Comparison of ENCODE assay signal across 17 cellular contexts in the genomic region with DNA sequence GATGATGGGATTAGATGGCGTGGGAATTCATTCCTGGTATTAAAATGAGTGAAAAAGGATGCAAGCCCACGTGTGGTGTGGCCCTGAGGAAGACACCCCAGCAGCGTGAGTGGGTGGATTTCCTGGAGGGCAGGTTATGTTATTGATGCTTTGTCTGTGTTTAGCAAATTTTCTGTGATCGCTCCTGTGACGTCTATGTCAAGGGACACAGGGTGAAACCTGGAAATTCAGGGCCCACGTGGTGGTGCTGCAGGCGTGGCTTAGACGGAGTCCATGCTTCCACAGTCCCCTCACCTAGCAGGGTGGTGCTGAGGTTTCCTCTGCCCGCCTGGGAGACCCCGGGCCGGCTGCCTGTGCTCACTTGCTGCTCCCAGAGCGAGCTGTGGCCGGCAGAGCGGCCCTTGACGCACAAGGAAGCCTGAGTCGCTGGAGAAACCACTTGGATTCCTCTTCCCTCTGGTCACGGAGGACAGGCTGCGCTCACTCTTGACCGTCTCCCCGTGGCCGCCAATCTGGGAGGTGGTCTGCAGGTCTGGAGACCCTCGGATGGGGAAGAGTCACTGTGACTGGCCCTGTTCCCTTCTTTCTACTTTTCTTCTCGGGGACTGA. TPM values are rescaled to one million over a fixed set of nuclear protein-coding genes. Genes with fewer than 3 reads are reported as not detected.
DNase-seq lines count a peak whose midpoint lies in the region; ATAC-seq, FAIRE-seq and TF ChIP-seq lines count a peak whose summit lies in the region.
"Had no signal": no experiment of that assay in that cellular context is flagged by ENCODE, and none has a peak within 500 bp of the region (broad histone marks: within the 10 kb centered on the region; RNA-seq: fewer than 3 reads in every experiment).

No MANE protein-coding gene starts in this region.

- no peak for TF ChIP-seq EP300 in tibial nerve (IDR thresholded peaks at IDR 0.05)

- H3K4me1 Mint-ChIP-seq in brain (peaks cover 51% of the 10 kb centered on the region), mesothelial cell of epicardium (peaks cover 46% of the 10 kb centered on the region)

- H3K36me3 Mint-ChIP-seq in brain (peaks cover 49% of the 10 kb centered on the region), mesothelial cell of epicardium (peaks cover 11% of the 10 kb centered on the region)
- H3K36me3 Mint-ChIP-seq: natural killer cell treated with Interleukin-12 subunit alpha and Interleukin-12 subunit beta and Interleukin-15 and Interleukin-18, amount 100 ng/mL, for 72 hours had no signal

- H3K27ac Mint-ChIP-seq in brain (peak overlapping the region in 4 of 5 experiments; percentile 61 to 96 (median 80)), mesothelial cell of epicardium (peak overlapping the region; percentile 79)
- H3K27ac Mint-ChIP-seq: natural killer cell treated with Interleukin-12 subunit alpha and Interleukin-12 subunit beta and Interleukin-15 and Interleukin-18, amount 100 ng/mL, for 72 hours had no signal

- H3K4me3 Mint-ChIP-seq in brain, result peak overlapping the region in 1 of 5 experiments; percentile 32
- no peak overlapping the region for H3K4me3 Mint-ChIP-seq in mesothelial cell of epicardium
- H3K4me3 Mint-ChIP-seq: H9; natural killer cell treated with Interleukin-12 subunit alpha and Interleukin-12 subunit beta and Interleukin-15 and Interleukin-18, amount 100 ng/mL, for 72 hours had no signal

- WGBS in heart right ventricle, 2 donors, result 83 to 89% methylated on average over 23 of the region's 23 CpGs
- WGBS in tibial nerve, 2 donors, result 84 to 92% methylated on average over 23 of the region's 23 CpGs

- TF ChIP-seq CTCF in heart right ventricle (IDR thresholded peaks at IDR 0.05) (no peak), brain (conservative IDR thresholded peaks at IDR 0.05) (no peak), mesothelial cell of epicardium (IDR thresholded peaks at IDR 0.05; ENCODE audit: unreplicated experiment) (no peak), tibial nerve (IDR thresholded peaks at IDR 0.05) (no peak)

- H3K36me3 ChIP-seq in heart right ventricle (peaks cover 0 to 35% (median 0%) of the 10 kb centered on the region in 9 donors), tibial nerve (peaks cover 0 to 32% (median 0%) of the 10 kb centered on the region in 3 donors)

- H3K27me3 Mint-ChIP-seq in brain (no peaks in the 10 kb centered on the region), mesothelial cell of epicardium (ENCODE audit: low read depth) (no peaks in the 10 kb centered on the region)
- H3K27me3 Mint-ChIP-seq: natural killer cell treated with Interleukin-12 subunit alpha and Interleukin-12 subunit beta and Interleukin-15 and Interleukin-18, amount 100 ng/mL, for 72 hours had no signal

- H3K9me3 Mint-ChIP-seq in brain (peaks cover 0 to 1% (median 0%) of the 10 kb centered on the region in 5 experiments), mesothelial cell of epicardium (no peaks in the 10 kb centered on the region)
- H3K9me3 Mint-ChIP-seq: H9; natural killer cell treated with Interleukin-12 subunit alpha and Interleukin-12 subunit beta and Interleukin-15 and Interleukin-18, amount 100 ng/mL, for 72 hours had no signal

- H3K4me3 ChIP-seq in heart right ventricle (no peak overlapping the region), tibial nerve (no peak overlapping the region)
- H3K4me3 ChIP-seq: body of pancreas, SK-N-MC had no signal

- no peak for TF ChIP-seq POLR2A in tibial nerve (IDR thresholded peaks at IDR 0.05)

- peak overlapping the region in 6 of 10 donors; percentile 68 to 85 (median 76) for H3K27ac ChIP-seq in heart right ventricle
- H3K27ac ChIP-seq in tibial nerve, result peak overlapping the region; percentile 69 to 95 (median 90)
- H3K27ac ChIP-seq: body of pancreas had no signal

- no peak for FAIRE-seq in GM19239 (lab: Jason Lieb, UNC)

- H3K27me3 ChIP-seq in heart right ventricle, result no peaks in the 10 kb centered on the region
- H3K27me3 ChIP-seq in tibial nerve, result no peaks in the 10 kb centered on the region
- H3K27me3 ChIP-seq: body of pancreas had no signal

- H3K4me1 ChIP-seq in heart right ventricle (peaks cover 3 to 31% (median 27%) of the 10 kb centered on the region in 9 donors), tibial nerve (peaks cover 0 to 53% (median 9%) of the 10 kb centered on the region in 4 donors)
- H3K4me1 ChIP-seq: body of pancreas had no signal

- intact Hi-C loops in heart right ventricle (cut with DNase I), result no loop called here
- intact Hi-C loops in cardiac septum (cut with DNase I), result no loop called here

- ATAC-seq in heart right ventricle, result no peak
- no peak for ATAC-seq in GM21825 (IDR thresholded peaks at IDR 0.05; ENCODE audit: unreplicated experiment)
- no peak for ATAC-seq in HG03521 (IDR thresholded peaks at IDR 0.05; ENCODE audit: unreplicated experiment)
- ATAC-seq: body of pancreas; natural killer cell treated with Interleukin-12 subunit alpha and Interleukin-12 subunit beta and Interleukin-15 and Interleukin-18, amount 100 ng/mL, for 72 hours had no signal

- no peak for DNase-seq in heart right ventricle
- DNase-seq in cardiac septum (ENCODE audit: low spot score), result no peak
- no peak for DNase-seq in mesothelial cell of epicardium (ENCODE audit: low spot score in 2 of 2, unreplicated experiment in 2 of 2)
- DNase-seq in tibial nerve (ENCODE audit: low spot score in 2 of 2), result no peak
- DNase-seq in GM19239 (ENCODE audit: insufficient read length, low spot score), result no peak
- DNase-seq: activated gamma-delta T cell treated with Interleukin-2 at 50 U/mL for 16 hours, body of pancreas, Calu3, GF-D8, H9, NCI-H2081 treated with DMSO at 0.1 percent for 48 hours, NCI-H526 had no signal

- no peaks in the 10 kb centered on the region for H3K9me3 ChIP-seq in heart right ventricle
- no peaks in the 10 kb centered on the region for H3K9me3 ChIP-seq in tibial nerve
- H3K9me3 ChIP-seq: body of pancreas had no signal

RNA-seq across cellular contexts. Expression of gene BAIAP2, which starts 23.4 kb away (rescaled TPM):
- total RNA-seq in heart right ventricle, result 10 to 100 TPM in 9 of 10 donors, 1 to 10 TPM in 1; 9.5 to 25.8 (median 13.8) TPM
- polyA plus RNA-seq in heart right ventricle, result 10 to 100 TPM; 16.1 to 18.7 TPM
- 9.8 TPM for total RNA-seq in cardiac septum
- 87.8 TPM for polyA plus RNA-seq in brain (ENCODE audit: insufficient read depth, low read depth, low replicate concordance)
- total RNA-seq in mesothelial cell of epicardium, result 46.5 to 48.9 TPM (median 47.6 TPM) in 3 replicates
- 10 to 100 TPM; 49.5 to 81.2 (median 66.9) TPM for total RNA-seq in tibial nerve
